ENCODE assay signal across 25 cellular contexts in genomic region chr3:195807681-195808121, GRCh38. TPM values are rescaled to one million over a fixed set of nuclear protein-coding genes. Genes with fewer than 3 reads are reported as not detected.
DNase-seq lines count a peak whose midpoint lies in the region; ATAC-seq, FAIRE-seq and TF ChIP-seq lines count a peak whose summit lies in the region.
"Had no signal": no experiment of that assay in that cellular context is flagged by ENCODE, and none has a peak within 500 bp of the region (broad histone marks: within the 10 kb centered on the region; RNA-seq: fewer than 3 reads in every experiment).

No MANE protein-coding gene starts in this region.

- FAIRE-seq in frontal cortex (lab: Jason Lieb, UNC) = no peak
- FAIRE-seq: GM12892 had no signal

- H3K4me3 Mint-ChIP-seq in memory B cell (no peak overlapping the region), Calu3 (ENCODE audit: low read depth, unreplicated experiment) (no peak overlapping the region)
- no peak overlapping the region for H3K4me3 Mint-ChIP-seq in activated CD4-positive, alpha-beta memory T cell treated with anti-CD3 and anti-CD28 coated beads for 36 hours
- H3K4me3 Mint-ChIP-seq: activated T-helper 17 cell treated with anti-CD3 and anti-CD28 coated beads, Interleukin-2, amount 50 U/mL, for 72 hours; brain; CD14-positive monocyte; effector memory CD8-positive, alpha-beta T cell; T-cell had no signal

- peaks cover 13% of the 10 kb centered on the region for H3K36me3 ChIP-seq in NT2/D1 (ENCODE audit: insufficient read depth, insufficient read length, low read length)
- H3K36me3 ChIP-seq: left ventricle myocardium inferior, uterus had no signal

- CTCF ChIA-PET in Calu3 (lab: Charles Lee) = no interaction called here
- CTCF ChIA-PET in activated CD4-positive, alpha-beta memory T cell treated with anti-CD3 and anti-CD28 coated beads for 36 hours (lab: Charles Lee) = no interaction called here

- H3K4me1 Mint-ChIP-seq in memory B cell = peaks cover 13% of the 10 kb centered on the region
- H3K4me1 Mint-ChIP-seq in Calu3 (ENCODE audit: low read depth, unreplicated experiment) = peaks cover 33% of the 10 kb centered on the region
- H3K4me1 Mint-ChIP-seq in activated CD4-positive, alpha-beta memory T cell treated with anti-CD3 and anti-CD28 coated beads for 36 hours (ENCODE audit: low read depth) = peaks cover 28% of the 10 kb centered on the region

- H3K9me3 Mint-ChIP-seq in memory B cell = no peaks in the 10 kb centered on the region
- no peaks in the 10 kb centered on the region for H3K9me3 Mint-ChIP-seq in Calu3 (ENCODE audit: low read depth, unreplicated experiment)
- no peaks in the 10 kb centered on the region for H3K9me3 Mint-ChIP-seq in activated CD4-positive, alpha-beta memory T cell treated with anti-CD3 and anti-CD28 coated beads for 36 hours
- H3K9me3 Mint-ChIP-seq: activated T-helper 17 cell treated with anti-CD3 and anti-CD28 coated beads, Interleukin-2, amount 50 U/mL, for 72 hours; effector memory CD8-positive, alpha-beta T cell; T-cell had no signal

- intact Hi-C loops in Calu3 (cut with micrococcal nuclease; ENCODE audit: unreplicated experiment) = no loop called here
- intact Hi-C loops in activated CD4-positive, alpha-beta memory T cell treated with anti-CD3 and anti-CD28 coated beads for 36 hours (cut with micrococcal nuclease) = no loop called here

- no peaks in the 10 kb centered on the region for H3K9me3 ChIP-seq in NT2/D1 (ENCODE audit: insufficient read depth, low read length)
- H3K9me3 ChIP-seq: left ventricle myocardium inferior, uterus had no signal

- ATAC-seq in memory B cell (ENCODE audit: low read depth) (peak; percentile 42), HG03045 (IDR thresholded peaks at IDR 0.05; ENCODE audit: unreplicated experiment) (no peak)
- ATAC-seq: activated T-helper 17 cell treated with anti-CD3 and anti-CD28 coated beads, Interleukin-2, amount 50 U/mL, for 72 hours; effector memory CD8-positive, alpha-beta T cell; T-cell had no signal

- peaks cover 44% of the 10 kb centered on the region for H3K27me3 Mint-ChIP-seq in memory B cell
- peaks cover 34% of the 10 kb centered on the region for H3K27me3 Mint-ChIP-seq in Calu3 (ENCODE audit: unreplicated experiment)
- peaks cover 13% of the 10 kb centered on the region for H3K27me3 Mint-ChIP-seq in activated CD4-positive, alpha-beta memory T cell treated with anti-CD3 and anti-CD28 coated beads for 36 hours
- H3K27me3 Mint-ChIP-seq: activated T-helper 17 cell treated with anti-CD3 and anti-CD28 coated beads, Interleukin-2, amount 50 U/mL, for 72 hours had no signal

- DNase-seq in activated effector memory CD4-positive, alpha-beta T cell treated with anti-CD3 and anti-CD28 coated beads, Interleukin-2, amount 50 U/mL, for 16 hours = peak; percentile 52
- no peak for DNase-seq in activated effector memory CD4-positive, alpha-beta T cell treated with Interleukin-2 at 50 U/mL for 16 hours
- DNase-seq in NT2/D1 (ENCODE audit: low read depth, low spot score) = no peak
- DNase-seq in memory B cell (ENCODE audit: low spot score in 2 of 2) = no peak
- DNase-seq in Calu3 = no peak
- no peak for DNase-seq in frontal cortex (ENCODE audit: low spot score in 2 of 2)
- no peak for DNase-seq in activated CD4-positive, alpha-beta memory T cell treated with anti-CD3 and anti-CD28 coated beads for 36 hours
- DNase-seq: activated CD4-positive, alpha-beta T cell treated with anti-CD3 and anti-CD28 coated beads for 48 hours; effector memory CD8-positive, alpha-beta T cell; glutamatergic neuron; Kasumi-1; left ventricle myocardium inferior; NCI-H82; occipital lobe; SHP77 treated with DMSO at 0.1 percent for 48 hours; T-cell; uterus had no signal

- POLR2A ChIA-PET in activated CD4-positive, alpha-beta memory T cell treated with anti-CD3 and anti-CD28 coated beads for 36 hours (lab: Charles Lee) = no interaction called here

- peak overlapping the region; percentile 12 for H3K9ac ChIP-seq in NT2/D1 (ENCODE audit: insufficient read length, low read depth)

- TF ChIP-seq CTCF in Calu3 (IDR thresholded peaks at IDR 0.05; ENCODE audit: unreplicated experiment) = no peak

- no peak overlapping the region for H3K4me3 ChIP-seq in NT2/D1 (ENCODE audit: insufficient read length, low read depth)
- H3K4me3 ChIP-seq: left ventricle myocardium inferior, uterus had no signal

- H3K27ac Mint-ChIP-seq in memory B cell = no peak overlapping the region
- H3K27ac Mint-ChIP-seq in Calu3 (ENCODE audit: unreplicated experiment) = no peak overlapping the region
- H3K27ac Mint-ChIP-seq in activated CD4-positive, alpha-beta memory T cell treated with anti-CD3 and anti-CD28 coated beads for 36 hours = no peak overlapping the region
- H3K27ac Mint-ChIP-seq: activated T-helper 17 cell treated with anti-CD3 and anti-CD28 coated beads, Interleukin-2, amount 50 U/mL, for 72 hours; brain; CD14-positive monocyte; effector memory CD8-positive, alpha-beta T cell; T-cell had no signal

- no peaks in the 10 kb centered on the region for H3K36me3 Mint-ChIP-seq in memory B cell
- peaks cover 12% of the 10 kb centered on the region for H3K36me3 Mint-ChIP-seq in Calu3 (ENCODE audit: insufficient read depth, unreplicated experiment)
- no peaks in the 10 kb centered on the region for H3K36me3 Mint-ChIP-seq in activated CD4-positive, alpha-beta memory T cell treated with anti-CD3 and anti-CD28 coated beads for 36 hours
- H3K36me3 Mint-ChIP-seq: brain, CD14-positive monocyte, T-cell had no signal

- no TSS peak for BruUV-seq in Calu3 (replicated peaks; lab: Mats Ljungman, UMichigan)

- peaks cover 18% of the 10 kb centered on the region for H3K27me3 ChIP-seq in NT2/D1 (ENCODE audit: insufficient read depth, insufficient read length)
- H3K27me3 ChIP-seq: uterus had no signal

- H3K4me1 ChIP-seq in NT2/D1 (ENCODE audit: insufficient read depth, insufficient read length) = peaks cover 27% of the 10 kb centered on the region

RNA-seq across cellular contexts. Expression of gene MUC4, which starts 4.0 kb away (rescaled TPM):
- total RNA-seq in Calu3 (2022) (3.6 and 4.6 TPM in 2 replicates), frontal cortex (0.41 TPM)
- under 1 TPM; 0.15 to 0.24 TPM for total RNA-seq in activated CD4-positive, alpha-beta memory T cell treated with anti-CD3 and anti-CD28 coated beads for 36 hours
- total RNA-seq: A673, H4, occipital lobe, subcutaneous adipose tissue had no signal
